14 cellular contexts compared by ENCODE assay signal in genomic region chr12:102155206-102155605, GRCh38. TPM values are rescaled to one million over a fixed set of nuclear protein-coding genes. Genes with fewer than 3 reads are reported as not detected.
"Had no signal": no experiment of that assay in that cellular context is flagged by ENCODE, and none has a peak within 500 bp of the region (broad histone marks: within the 10 kb centered on the region; RNA-seq: fewer than 3 reads in every experiment).

No MANE protein-coding gene starts in this region.

RNA-seq across cellular contexts. Expression of gene PMCH, which starts 42.4 kb away (rescaled TPM):
- total RNA-seq: activated naive CD4-positive, alpha-beta T cell treated with anti-CD3 and anti-CD28 coated beads for 36 hours; activated naive CD8-positive, alpha-beta T cell treated with anti-CD3 and anti-CD28 coated beads, Interleukin-2, amount 10 ng/mL, durations not matched to agents 7 days and 5 days; adrenal gland; aorta; ascending aorta; astrocyte; body of pancreas; breast epithelium; bronchial epithelial cell; cardiac muscle cell; cardiac septum; cerebellum; chondrocyte had no signal
- polyA plus RNA-seq: adipose tissue, adrenal gland, aorta, cardiac muscle cell had no signal
